In genomic region chr1:114002492-114003290, GRCh38 we compare ENCODE assay signal across 18 cellular contexts. TPM values are rescaled to one million over a fixed set of nuclear protein-coding genes. Genes with fewer than 3 reads are reported as not detected.
DNase-seq lines count a peak whose midpoint lies in the region; ATAC-seq and TF ChIP-seq lines count a peak whose summit lies in the region.
"Had no signal": no experiment of that assay in that cellular context is flagged by ENCODE, and none has a peak within 500 bp of the region (broad histone marks: within the 10 kb centered on the region; RNA-seq: fewer than 3 reads in every experiment).

No MANE protein-coding gene starts in this region.

- peaks cover 5% of the 10 kb centered on the region for H3F3A ChIP-seq in smooth muscle cell (ENCODE audit: low read depth)

- no CpG with 5 or more reads among the region's 15 CpGs for WGBS in H9 (ENCODE audit: extremely low coverage, insufficient read length, low lambda C conversion rate)
- 53% methylated on average over 15 of the region's 15 CpGs for WGBS in smooth muscle cell (ENCODE audit: low lambda C conversion rate)

- no peak overlapping the region for H3K4ac ChIP-seq in H9 (ENCODE audit: low read depth, low read length)

- no peak overlapping the region for H2BK15ac ChIP-seq in H9 (ENCODE audit: low read depth, low read length)

- H3K9ac ChIP-seq in H9 (ENCODE audit: extremely low read depth, insufficient read length, low read length), result no peak overlapping the region
- no peak overlapping the region for H3K9ac ChIP-seq in smooth muscle cell (ENCODE audit: low read depth)

- H2AK5ac ChIP-seq in H9 (ENCODE audit: insufficient read length, low read length), result no peak overlapping the region

- H3K4me3 ChIP-seq in choroid plexus epithelial cell (ENCODE audit: low read depth, low read length) (no peak overlapping the region), smooth muscle cell (no peak overlapping the region)

- H3K18ac ChIP-seq in H9 (ENCODE audit: insufficient read length, low read depth, low read length), result no peak overlapping the region

- no peak overlapping the region for H2BK120ac ChIP-seq in H9 (ENCODE audit: low read depth, low read length, poor library complexity, severe bottlenecking)

- peaks cover 12% of the 10 kb centered on the region for H3K4me1 ChIP-seq in H9 (ENCODE audit: insufficient read depth, low read length)
- H3K4me1 ChIP-seq in smooth muscle cell (ENCODE audit: low read depth), result peaks cover 14% of the 10 kb centered on the region

- H4K91ac ChIP-seq in H9 (ENCODE audit: insufficient read length, low read depth, low read length), result no peak overlapping the region

- H3K79me2 ChIP-seq in H9 (ENCODE audit: insufficient read depth, low read length) (no peaks in the 10 kb centered on the region), smooth muscle cell (ENCODE audit: low read depth) (no peaks in the 10 kb centered on the region)

- H3K27me3 ChIP-seq in H9 (ENCODE audit: insufficient read depth, low read length), result no peaks in the 10 kb centered on the region
- no peaks in the 10 kb centered on the region for H3K27me3 ChIP-seq in smooth muscle cell (ENCODE audit: low read depth)

- peak overlapping the region; percentile 50 for H3K14ac ChIP-seq in H9 (ENCODE audit: insufficient read depth, low read length)

- no peaks in the 10 kb centered on the region for H3K36me3 ChIP-seq in smooth muscle cell (ENCODE audit: low read depth)

- H3K9me3 ChIP-seq in H9 (ENCODE audit: control insufficient read depth, low read depth, low read length) (no peaks in the 10 kb centered on the region), smooth muscle cell (replicated peaks; ENCODE audit: low read depth) (no peaks in the 10 kb centered on the region)

- no peak overlapping the region for H3K23ac ChIP-seq in H9 (ENCODE audit: insufficient read length, low read depth, low read length)

- H2BK20ac ChIP-seq in H9 (ENCODE audit: low read depth, low read length, poor library complexity, severe bottlenecking), result no peak overlapping the region

- H2BK5ac ChIP-seq in H9 (ENCODE audit: insufficient read length, low read length), result no peak overlapping the region

- no peaks in the 10 kb centered on the region for H3K23me2 ChIP-seq in H9 (ENCODE audit: insufficient read length, low read depth, low read length, poor library complexity, severe bottlenecking)

- DNase-seq in H9 (peak; percentile 46), choroid plexus epithelial cell (ENCODE audit: low read depth) (peak; percentile 79), iPS-NIHi7 (ENCODE audit: extremely low spot score) (peak; percentile 51), smooth muscle cell (lab: John Stamatoyannopoulos, UW; ENCODE audit: unreplicated experiment) (no peak), ureter (ENCODE audit: low spot score) (no peak), kidney tubule cell (ENCODE audit: low spot score) (no peak)
- DNase-seq in stimulated activated CD4-positive, alpha-beta T cell treated with anti-CD3 and anti-CD28 coated beads, Interleukin-1b, Interleukin-23, amount 100 ng/mL, for 48 hours, result no peak
- DNase-seq: activated CD4-positive, CD25-positive, alpha-beta regulatory T cell treated with anti-CD3 and anti-CD28 coated beads, Interleukin-2, amount 50 U/mL, for 72 hours; activated T-cell treated with anti-CD3 and anti-CD28 coated beads, Interleukin-2, amount 50 U/mL, for 1 hour; amygdala; CD4-positive, alpha-beta T cell; effector memory CD8-positive, alpha-beta T cell; head of caudate nucleus; midbrain; NCI-H1092; NCI-H226; T-cell had no signal

- no peak overlapping the region for H3K56ac ChIP-seq in H9 (ENCODE audit: insufficient read length, low read depth, low read length)

- no peak overlapping the region for H3K27ac ChIP-seq in H9 (ENCODE audit: insufficient read length, low read depth, low read length)
- H3K27ac ChIP-seq in smooth muscle cell (ENCODE audit: low read depth), result no peak overlapping the region

- no peak for TF ChIP-seq CTCF in H9 (conservative IDR thresholded peaks at IDR 0.05)
- TF ChIP-seq CTCF in choroid plexus epithelial cell (conservative IDR thresholded peaks at IDR 0.05; ENCODE audit: low read depth, low read length), result no peak
- no peak for TF ChIP-seq CTCF in smooth muscle cell (IDR thresholded peaks at IDR 0.05; ENCODE audit: borderline replicate concordance, insufficient read depth, poor library complexity, severe bottlenecking)

- peaks cover 16% of the 10 kb centered on the region in 2 experiments; a peak in 4 of 5 replicates for H3K9me3 Mint-ChIP-seq in H9
- H3K9me3 Mint-ChIP-seq: CD4-positive, alpha-beta T cell; effector memory CD8-positive, alpha-beta T cell; T-cell had no signal

- peak overlapping the region; percentile 33 for H4K5ac ChIP-seq in H9 (ENCODE audit: insufficient read length, low read depth, low read length)

- H3T11ph ChIP-seq in H9 (ENCODE audit: low read length), result no peak overlapping the region

- peak overlapping the region in 1 of 2 experiments; percentile 40; a peak in 1 of 5 replicates for H3K4me3 Mint-ChIP-seq in H9
- H3K4me3 Mint-ChIP-seq: CD4-positive, alpha-beta T cell; effector memory CD8-positive, alpha-beta T cell; T-cell had no signal

- H3K27me3 Mint-ChIP-seq in H9 (ENCODE audit: low read depth), result peaks cover 4% of the 10 kb centered on the region

- no peak overlapping the region for H2AFZ ChIP-seq in H9 (ENCODE audit: low read length)
- H2AFZ ChIP-seq in smooth muscle cell (ENCODE audit: low read depth), result peak overlapping the region; percentile 45

- no peak overlapping the region for H2BK12ac ChIP-seq in H9 (ENCODE audit: insufficient read length, low read depth, low read length)

- H3K4me2 ChIP-seq in H9 (ENCODE audit: insufficient read depth, insufficient read length, low read length) (peak overlapping the region; percentile 11), smooth muscle cell (peak overlapping the region; percentile 49)

- H3K4me1 Mint-ChIP-seq in H9, result peaks cover 57% of the 10 kb centered on the region in 2 experiments

- H4K8ac ChIP-seq in H9 (replicated peaks; ENCODE audit: insufficient read length, low read depth, low read length), result no peak overlapping the region

- ATAC-seq in HG03354 (IDR thresholded peaks at IDR 0.05; ENCODE audit: poor library complexity, severe bottlenecking, unreplicated experiment), result no peak
- ATAC-seq: effector memory CD8-positive, alpha-beta T cell; T-cell had no signal

- H3K27ac Mint-ChIP-seq in H9, result peak overlapping the region; percentile 78 to 91 (median 81); a peak in 6 of 7 replicates
- H3K27ac Mint-ChIP-seq: CD4-positive, alpha-beta T cell; T-cell had no signal

- H4K20me1 ChIP-seq in H9 (ENCODE audit: control insufficient read depth, insufficient read depth, insufficient read length), result no peaks in the 10 kb centered on the region
- H4K20me1 ChIP-seq in smooth muscle cell (ENCODE audit: low read depth), result no peaks in the 10 kb centered on the region

- peaks cover 8 to 34% (median 9%) of the 10 kb centered on the region in 3 experiments for H3K36me3 Mint-ChIP-seq in H9 (ENCODE audit: insufficient read depth in 1 of 3, low read depth in 3 of 3)
- H3K36me3 Mint-ChIP-seq: T-cell had no signal

- no peaks in the 10 kb centered on the region for H3K79me1 ChIP-seq in H9 (ENCODE audit: insufficient read depth, low read depth, low read length, poor library complexity, severe bottlenecking)

RNA-seq across cellular contexts. Expression of gene OLFML3, which starts 23.4 kb away (rescaled TPM):
- total RNA-seq in H9 (2021) (171 and 176 TPM in 2 replicates), smooth muscle cell (220 and 274 TPM in 2 replicates), ureter (43.5 TPM)
- 256 and 308 TPM in 2 replicates for polyA plus RNA-seq in smooth muscle cell

Comparison
In these comparisons a context has a peak if more than half of its experiments do, and no peak if none do; other contexts are left out.
1. DNase-seq: peak in H9 (single experiment), choroid plexus epithelial cell (single experiment) and iPS-NIHi7 (single experiment); none in smooth muscle cell (single experiment), stimulated activated CD4-positive, alpha-beta T cell treated with anti-CD3 and anti-CD28 coated beads, Interleukin-1b, Interleukin-23, amount 100 ng/mL, for 48 hours (single experiment), ureter (single experiment) and kidney tubule cell (single experiment).